Comparison of ENCODE assay signal across 2 cellular contexts in the genomic region with DNA sequence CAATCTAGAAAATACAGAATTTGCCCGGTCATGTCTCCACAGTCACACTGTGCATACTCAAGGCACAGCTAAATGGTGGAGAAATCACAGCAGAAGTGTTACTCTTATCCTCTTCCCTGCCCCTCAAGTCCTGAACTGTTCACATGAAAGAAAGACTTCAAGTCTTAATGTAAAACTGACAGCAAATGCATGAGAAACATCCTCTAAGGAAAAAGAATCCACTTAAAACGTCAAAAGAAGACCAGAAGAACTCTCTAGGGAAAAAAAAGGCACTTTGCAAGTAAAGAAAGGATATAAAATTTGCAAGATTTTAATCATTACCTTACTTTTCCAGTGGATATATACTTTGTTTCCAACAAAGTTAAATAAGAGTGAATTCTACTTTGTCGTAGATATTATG.
TF ChIP-seq lines count a peak whose summit lies in the region.

No MANE protein-coding gene starts in this region.

TF ChIP-seq in A549, 52 proteins besides CTCF, POLR2A, EP300 and RAD21 (continued from another document):
- no peak for TF ChIP-seq MAFK (IDR thresholded peaks at IDR 0.05; ENCODE audit: partially characterized antibody)
- TF ChIP-seq JUN (IDR thresholded peaks at IDR 0.05) = no peak
- TF ChIP-seq EHF (CRISPR knock-in tag; IDR thresholded peaks at IDR 0.05) = no peak
- TF ChIP-seq CBX8 (IDR thresholded peaks at IDR 0.05) = no peak
- no peak for TF ChIP-seq TFCP2L1 (CRISPR knock-in tag; IDR thresholded peaks at IDR 0.05)

TF ChIP-seq in IMR-90, 13 proteins besides CTCF, POLR2A, EP300 and RAD21:
- TF ChIP-seq USF2 (IDR thresholded peaks at IDR 0.05; ENCODE audit: low read depth, low read length) = no peak
- TF ChIP-seq MXI1 (IDR thresholded peaks at IDR 0.05; ENCODE audit: borderline replicate concordance, low read depth, low read length) = no peak
- no peak for TF ChIP-seq CEBPB (IDR thresholded peaks at IDR 0.05; ENCODE audit: low read depth, low read length)
- TF ChIP-seq FOS (IDR thresholded peaks at IDR 0.05; ENCODE audit: low read depth, low read length) = no peak
- TF ChIP-seq BHLHE40 (IDR thresholded peaks at IDR 0.05; ENCODE audit: low read depth, low read length) = no peak
- TF ChIP-seq RCOR1 (IDR thresholded peaks at IDR 0.05; ENCODE audit: insufficient replicate concordance, low read length) = no peak
- no peak for TF ChIP-seq RFX5 (IDR thresholded peaks at IDR 0.05; ENCODE audit: low read depth, low read length)
- TF ChIP-seq CHD1 (IDR thresholded peaks at IDR 0.05; ENCODE audit: low read depth, low read length) = no peak
- TF ChIP-seq ELK1 (IDR thresholded peaks at IDR 0.05; ENCODE audit: borderline replicate concordance, low read depth, low read length) = no peak
- TF ChIP-seq MAFK (IDR thresholded peaks at IDR 0.05; ENCODE audit: low read depth, low read length) = no peak
- TF ChIP-seq NFE2L2 (IDR thresholded peaks at IDR 0.05; ENCODE audit: low read depth, low read length) = no peak
- TF ChIP-seq SMC3 (IDR thresholded peaks at IDR 0.05; ENCODE audit: low read depth, low read length) = no peak
- TF ChIP-seq MAZ (IDR thresholded peaks at IDR 0.05; ENCODE audit: borderline replicate concordance, low read depth, low read length) = no peak
TF ChIP-seq in IMR-90: peak in this region for 0.
